In genomic region chr5:134714120-134714519, GRCh38 we compare ENCODE assay signal across 23 cellular contexts. TPM values are rescaled to one million over a fixed set of nuclear protein-coding genes. Genes with fewer than 3 reads are reported as not detected.
DNase-seq lines count a peak whose midpoint lies in the region; FAIRE-seq and TF ChIP-seq lines count a peak whose summit lies in the region.
"Had no signal": no experiment of that assay in that cellular context is flagged by ENCODE, and none has a peak within 500 bp of the region (broad histone marks: within the 10 kb centered on the region; RNA-seq: fewer than 3 reads in every experiment).

No MANE protein-coding gene starts in this region.

- H2BK20ac ChIP-seq in H1 (ENCODE audit: low read length), result no peak overlapping the region

- no peak overlapping the region for H4K8ac ChIP-seq in H1 (ENCODE audit: extremely low read depth, insufficient read depth, low read length)

- H4K91ac ChIP-seq in H1 (replicated peaks; ENCODE audit: insufficient read length, low read length), result no peak overlapping the region

- H3K14ac ChIP-seq in H1 (ENCODE audit: insufficient read length), result no peak overlapping the region

- TF ChIP-seq RAD21 in H1 (IDR thresholded peaks at IDR 0.05 in 1 of 2, conservative IDR thresholded peaks at IDR 0.05 in 1 of 2; ENCODE audit: low read depth in 2 of 2, low read length in 2 of 2) (no peak), neural cell (conservative IDR thresholded peaks at IDR 0.05) (no peak)

- H3K9me2 ChIP-seq in neural cell (ENCODE audit: insufficient read depth, low read length) (no peaks in the 10 kb centered on the region), MM.1S (replicated peaks; ENCODE audit: insufficient read depth, low read length) (no peaks in the 10 kb centered on the region)
- H3K9me2 ChIP-seq: SK-N-SH had no signal

- no peak overlapping the region for H3K27ac ChIP-seq in SJCRH30
- no peak overlapping the region for H3K27ac ChIP-seq in H1 (ENCODE audit: low read depth, low read length)
- H3K27ac ChIP-seq in neural cell (ENCODE audit: low read length), result no peak overlapping the region
- H3K27ac ChIP-seq in MM.1S (ENCODE audit: low read length), result no peak overlapping the region
- H3K27ac ChIP-seq: BLaER1 treated with 17β-estradiol and CSF1 and Interleukin-3, amounts not matched to agents 10 nM and 100 nM; epithelial cell of prostate; heart right ventricle; psoas muscle had no signal

- TF ChIP-seq EP300 in H1 (IDR thresholded peaks at IDR 0.05; ENCODE audit: borderline replicate concordance in 1 of 2, low read depth in 2 of 2, low read length in 2 of 2) (no peak), neural cell (conservative IDR thresholded peaks at IDR 0.05; ENCODE audit: poor library complexity, severe bottlenecking) (no peak)

- H3K27me3 ChIP-seq in SJCRH30, result no peaks in the 10 kb centered on the region
- H3K27me3 ChIP-seq in H1 (replicated peaks in 1 of 4; ENCODE audit: control insufficient read depth in 3 of 4, extremely low read depth in 1 of 4, insufficient read depth in 3 of 4, low read length in 3 of 4), result no peaks in the 10 kb centered on the region
- no peaks in the 10 kb centered on the region for H3K27me3 ChIP-seq in neural cell (ENCODE audit: insufficient read depth, low read depth, low read length)
- H3K27me3 ChIP-seq in MM.1S (replicated peaks; ENCODE audit: insufficient read depth, low read length), result no peaks in the 10 kb centered on the region
- H3K27me3 ChIP-seq: BLaER1 treated with 17β-estradiol and CSF1 and Interleukin-3, amounts not matched to agents 10 nM and 100 nM; heart right ventricle had no signal

- DNase-seq in NCI-H2107 treated with DMSO at 0.1 percent for 48 hours (lab: John Stamatoyannopoulos, UW; ENCODE audit: unreplicated experiment) (peak; percentile 1), NCI-H2107 (lab: John Stamatoyannopoulos, UW) (no peak), SJCRH30 (peak; percentile 10 to 13), H1 (ENCODE audit: low read depth in 1 of 2, low spot score in 2 of 2) (no peak), cerebellar nuclear complex (lab: John Stamatoyannopoulos, UW) (no peak), MM.1S (no peak)
- no peak for DNase-seq in activated CD4-positive, alpha-beta T cell treated with anti-CD3 and anti-CD28 coated beads, Interleukin-2, amount 50 U/mL, for 1 hour
- DNase-seq: activated CD4-positive, CD25-positive, alpha-beta regulatory T cell treated with anti-CD3 and anti-CD28 coated beads, Interleukin-2, amount 50 U/mL, for 72 hours; aorta; heart right ventricle; HFFc6; Kasumi-1; NCI-H1105; NCI-H2081 treated with DMSO at 0.1 percent for 48 hours; psoas muscle; RPMI8226; SK-N-SH; stimulated activated CD4-positive, alpha-beta T cell treated with anti-CD3 and anti-CD28 coated beads, Interleukin-2, amount 100 ng/mL, for 24 hours had no signal

- H2BK15ac ChIP-seq in H1 (ENCODE audit: low read length), result no peak overlapping the region

- H3K4me1 ChIP-seq in SJCRH30 (no peaks in the 10 kb centered on the region), H1 (replicated peaks in 1 of 4; ENCODE audit: control insufficient read depth in 3 of 4, insufficient read depth in 4 of 4, low read length in 3 of 4) (no peaks in the 10 kb centered on the region), MM.1S (ENCODE audit: low read length) (no peaks in the 10 kb centered on the region)
- H3K4me1 ChIP-seq: BLaER1 treated with 17β-estradiol and CSF1 and Interleukin-3, amounts not matched to agents 10 nM and 100 nM; heart right ventricle; psoas muscle had no signal

- no peak overlapping the region for H2AFZ ChIP-seq in H1 (ENCODE audit: low read length)
- no peak overlapping the region for H2AFZ ChIP-seq in neural cell (ENCODE audit: low read depth, low read length)
- no peak overlapping the region for H2AFZ ChIP-seq in MM.1S (ENCODE audit: low read length)

- POLR2A ChIA-PET in H1 (lab: Charles Lee; ENCODE audit: partially characterized antibody), result interaction anchor here (1.3 to 1.5 kb wide), 2 partner anchors 24 to 44 kb away, joined by 3 to 10 read pairs; partner anchors contain the start of genes CAMLG and DDX46

- CTCF ChIA-PET in H1 (lab: Charles Lee; ENCODE audit: partially characterized antibody), result interaction anchor here (1.0 to 1.4 kb wide), 2 partner anchors 24 to 127 kb away, joined by 4 to 8 read pairs; partner anchors contain the start of gene CAMLG

- H3K23ac ChIP-seq in H1 (ENCODE audit: insufficient read length), result no peak overlapping the region

- no peak overlapping the region for H4K5ac ChIP-seq in H1 (ENCODE audit: insufficient read length, low read depth, low read length)

- H3K36me3 ChIP-seq in SJCRH30 (peaks cover 48% of the 10 kb centered on the region), H1 (ENCODE audit: control insufficient read depth in 2 of 4, insufficient read depth in 4 of 4, low read length in 3 of 4) (peaks cover 2 to 27% (median 11%) of the 10 kb centered on the region in 4 experiments; a peak in 7 of 8 replicates), neural cell (ENCODE audit: insufficient read depth, low read length) (no peaks in the 10 kb centered on the region), MM.1S (replicated peaks; ENCODE audit: insufficient read depth, low read length) (peaks cover 16% of the 10 kb centered on the region; the same call in 1 of the 2 replicates)

- no peak overlapping the region for H2BK12ac ChIP-seq in H1 (ENCODE audit: low read depth, low read length)

- H3K4me3 ChIP-seq in SJCRH30 (no peak overlapping the region), H1 (ENCODE audit: extremely low read depth in 1 of 4, insufficient read depth in 2 of 4, low read depth in 3 of 4, low read length in 4 of 4) (no peak overlapping the region), neural cell (ENCODE audit: low read length) (no peak overlapping the region), MM.1S (ENCODE audit: low read length) (no peak overlapping the region)
- H3K4me3 ChIP-seq: BLaER1 treated with 17β-estradiol and CSF1 and Interleukin-3, amounts not matched to agents 10 nM and 100 nM; heart right ventricle; psoas muscle had no signal

- H3K9me3 ChIP-seq in SJCRH30 (replicated peaks), result no peaks in the 10 kb centered on the region
- H3K9me3 ChIP-seq in H1 (ENCODE audit: insufficient read depth in 2 of 2, low read depth in 1 of 2, low read length in 1 of 2), result no peaks in the 10 kb centered on the region
- no peaks in the 10 kb centered on the region for H3K9me3 ChIP-seq in neural cell (ENCODE audit: low read length)
- no peaks in the 10 kb centered on the region for H3K9me3 ChIP-seq in MM.1S (replicated peaks; ENCODE audit: insufficient read depth, low read length)
- H3K9me3 ChIP-seq: BLaER1 treated with 17β-estradiol and CSF1 and Interleukin-3, amounts not matched to agents 10 nM and 100 nM; heart right ventricle; psoas muscle; SK-N-SH had no signal

- no peaks in the 10 kb centered on the region for H3F3A ChIP-seq in neural cell (ENCODE audit: insufficient read depth, low read length, poor library complexity, severe bottlenecking)
- H3F3A ChIP-seq in MM.1S (ENCODE audit: insufficient read depth, low read length), result no peaks in the 10 kb centered on the region

- TF ChIP-seq CTCF in H1 (IDR thresholded peaks at IDR 0.05; ENCODE audit: control extremely low read depth in 1 of 3, insufficient read depth in 1 of 3, low read depth in 1 of 3, low read length in 3 of 3) (no peak), neural cell (IDR thresholded peaks at IDR 0.05; ENCODE audit: poor library complexity, severe bottlenecking) (no peak), MM.1S (IDR thresholded peaks at IDR 0.05; ENCODE audit: low read length) (no peak)

- no peak overlapping the region for H2BK120ac ChIP-seq in H1 (replicated peaks; ENCODE audit: low read depth, low read length)

- WGBS in H1 (ENCODE audit: extremely low coverage in 1 of 2, insufficient coverage in 1 of 2, insufficient read length in 1 of 2, insufficient replicate concordance in 2 of 2, low coverage in 1 of 2, low lambda C conversion rate in 2 of 2, missing lambda C conversion rate in 1 of 2), 2 experiments, result 92% methylated on average over 5 of the region's 5 CpGs; no CpG with 5 or more reads in 1 of the 2 experiments

- H3K4ac ChIP-seq in H1 (replicated peaks; ENCODE audit: insufficient read length, low read depth, low read length), result no peak overlapping the region

- H3K4me2 ChIP-seq in H1 (ENCODE audit: insufficient read depth in 1 of 2, low read depth in 2 of 2, low read length in 2 of 2), result no peak overlapping the region
- H3K4me2 ChIP-seq in neural cell (ENCODE audit: low read length), result no peak overlapping the region
- no peak overlapping the region for H3K4me2 ChIP-seq in MM.1S (ENCODE audit: low read depth, low read length)
- H3K4me2 ChIP-seq: BLaER1 treated with 17β-estradiol and CSF1 and Interleukin-3, amounts not matched to agents 10 nM and 100 nM; SK-N-SH had no signal

- no peak overlapping the region for H3K56ac ChIP-seq in H1 (replicated peaks; ENCODE audit: insufficient read length, low read depth, low read length)

- no peak overlapping the region for H3K18ac ChIP-seq in H1 (ENCODE audit: extremely low read depth, low read length)

- no peak overlapping the region for H2BK5ac ChIP-seq in H1 (ENCODE audit: low read depth, low read length)

- no peak for FAIRE-seq in H1 (lab: Jason Lieb, UNC)
- FAIRE-seq: A204.1, HTR-8/SVneo had no signal

- no peaks in the 10 kb centered on the region for H3K79me1 ChIP-seq in H1 (ENCODE audit: low read depth, low read length)

- H3K9ac ChIP-seq in H1 (replicated peaks in 1 of 4; ENCODE audit: extremely low read depth in 1 of 4, low read depth in 3 of 4, low read length in 3 of 4) (no peak overlapping the region), neural cell (ENCODE audit: low read length) (no peak overlapping the region), MM.1S (ENCODE audit: low read length) (no peak overlapping the region)
- H3K9ac ChIP-seq: BLaER1 treated with 17β-estradiol and CSF1 and Interleukin-3, amounts not matched to agents 10 nM and 100 nM; SK-N-SH had no signal

- H4K20me1 ChIP-seq in H1 (replicated peaks in 1 of 2; ENCODE audit: control insufficient read depth in 1 of 2, insufficient read depth in 2 of 2, low read length in 2 of 2) (peaks cover 0 to 2% of the 10 kb centered on the region in 2 experiments), neural cell (ENCODE audit: insufficient read depth) (no peaks in the 10 kb centered on the region), MM.1S (ENCODE audit: insufficient read depth, low read length) (no peaks in the 10 kb centered on the region)
- H4K20me1 ChIP-seq: BLaER1 treated with 17β-estradiol and CSF1 and Interleukin-3, amounts not matched to agents 10 nM and 100 nM had no signal

- H2AK5ac ChIP-seq in H1 (ENCODE audit: low read depth, low read length), result no peak overlapping the region

- H3K23me2 ChIP-seq in H1 (ENCODE audit: low read depth, low read length), result no peaks in the 10 kb centered on the region

- H3K79me2 ChIP-seq in H1 (ENCODE audit: control insufficient read depth in 1 of 2, insufficient read depth in 2 of 2, low read length in 2 of 2) (no peaks in the 10 kb centered on the region), neural cell (replicated peaks; ENCODE audit: insufficient read depth, low read length) (no peaks in the 10 kb centered on the region), MM.1S (ENCODE audit: low read length) (no peaks in the 10 kb centered on the region)

- TF ChIP-seq POLR2A in H1 (IDR thresholded peaks at IDR 0.05; ENCODE audit: control extremely low read depth in 1 of 2, low read depth in 2 of 2, low read length in 2 of 2), result no peak

RNA-seq across cellular contexts. Expression of gene CAMLG, which starts 24.2 kb away (rescaled TPM):
- 27.5 and 31.4 TPM in 2 replicates for total RNA-seq in SJCRH30 (2014; rRNA removed; shearing (Covaris generic))
- total RNA-seq in H1 (2021; fragmentation: NEBNext Ultra II Directional; extraction: Animal tissue kit (Norgen Biotek cat#: 25700)), result 42.0 and 42.8 TPM in 2 replicates
- polyA plus RNA-seq in H1 (2011; rRNA removed), result 10.8 and 12.3 TPM in 2 replicates
- polyA plus RNA-seq in H1 (2011; cell fraction: cytosol; rRNA removed), result 22.0 TPM
- polyA plus RNA-seq in H1 (2011; cell fraction: nucleus; rRNA removed), result 8.5 TPM
- polyA plus RNA-seq in H1 (2012, experiment 1 of 2), result 31.2 to 45.1 TPM (median 33.4 TPM) in 4 replicates
- 11.7 TPM for polyA plus RNA-seq in H1 (2012, experiment 2 of 2)
- polyA plus RNA-seq in H1 (2013, experiment 1 of 2), result 64.5 TPM
- polyA plus RNA-seq in H1 (2013, experiment 2 of 2), result 70.0 TPM
- 3.8 and 6.3 TPM in 2 replicates for polyA minus RNA-seq in H1 (2011; rRNA and poly(A)+ RNA removed)
- 12.3 TPM for polyA minus RNA-seq in H1 (2011; cell fraction: cytosol; rRNA and poly(A)+ RNA removed)
- polyA minus RNA-seq in H1 (2011; cell fraction: nucleus; rRNA and poly(A)+ RNA removed), result 10.9 TPM
- 79.0 and 104 TPM in 2 replicates for polyA plus RNA-seq in neural cell
- 61.7 and 63.1 TPM in 2 replicates for polyA minus RNA-seq in neural cell

RNA-seq across cellular contexts. Expression of gene DDX46, which starts 44.5 kb away (rescaled TPM):
- 84.0 and 102 TPM in 2 replicates for total RNA-seq in SJCRH30 (2014; rRNA removed; shearing (Covaris generic))
- 100.0 and 110 TPM in 2 replicates for total RNA-seq in H1 (2021; fragmentation: NEBNext Ultra II Directional; extraction: Animal tissue kit (Norgen Biotek cat#: 25700))
- polyA plus RNA-seq in H1 (2011; rRNA removed) (17.2 and 22.6 TPM in 2 replicates), neural cell (37.0 and 46.8 TPM in 2 replicates)
- 40.7 TPM for polyA plus RNA-seq in H1 (2011; cell fraction: cytosol; rRNA removed)
- polyA plus RNA-seq in H1 (2011; cell fraction: nucleus; rRNA removed), result 46.8 TPM
- 81.9 to 161 TPM (median 102 TPM) in 4 replicates for polyA plus RNA-seq in H1 (2012, experiment 1 of 2)
- 7.8 TPM for polyA plus RNA-seq in H1 (2012, experiment 2 of 2)
- polyA plus RNA-seq in H1 (2013, experiment 1 of 2), result 73.9 TPM
- 71.2 TPM for polyA plus RNA-seq in H1 (2013, experiment 2 of 2)
- 51.6 and 58.3 TPM in 2 replicates for polyA minus RNA-seq in H1 (2011; rRNA and poly(A)+ RNA removed)
- 45.9 TPM for polyA minus RNA-seq in H1 (2011; cell fraction: cytosol; rRNA and poly(A)+ RNA removed)
- polyA minus RNA-seq in H1 (2011; cell fraction: nucleus; rRNA and poly(A)+ RNA removed), result 88.9 TPM
- polyA minus RNA-seq in neural cell, result 47.5 and 55.2 TPM in 2 replicates

Comparison
In these comparisons a context has a peak if more than half of its experiments do, and no peak if none do; other contexts are left out.
1. DNase-seq: peak in NCI-H2107 treated with DMSO at 0.1 percent for 48 hours (single experiment) and SJCRH30 (2 of 2); none in NCI-H2107 (single experiment), H1 (0 of 2), activated CD4-positive, alpha-beta T cell treated with anti-CD3 and anti-CD28 coated beads, Interleukin-2, amount 50 U/mL, for 1 hour (single experiment), cerebellar nuclear complex (0 of 2) and MM.1S (single experiment).